26 cellular contexts compared by ENCODE assay signal in the genomic region with DNA sequence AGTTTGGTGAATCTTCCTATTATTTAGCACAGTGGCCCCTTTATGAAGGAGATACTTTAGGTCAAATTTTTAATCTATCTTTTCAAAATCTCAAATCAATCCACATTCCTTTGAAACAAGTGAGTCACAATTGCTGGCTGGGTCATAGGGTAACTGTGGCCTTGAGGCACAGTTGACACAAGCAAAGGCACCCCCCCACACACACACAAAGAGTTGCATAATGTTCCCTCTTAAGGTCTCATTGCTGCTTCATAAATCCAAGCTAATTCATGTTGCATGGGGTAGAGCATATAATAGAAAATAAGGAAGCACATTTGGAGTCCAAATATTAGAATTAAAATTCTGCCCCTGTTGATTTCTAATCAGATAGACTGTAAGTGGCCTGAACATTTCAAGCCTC.
DNase-seq lines count a peak whose midpoint lies in the region; ATAC-seq and TF ChIP-seq lines count a peak whose summit lies in the region.
"Had no signal": no experiment of that assay in that cellular context is flagged by ENCODE, and none has a peak within 500 bp of the region (broad histone marks: within the 10 kb centered on the region; RNA-seq: fewer than 3 reads in every experiment).

No MANE protein-coding gene starts in this region.

- H3K27me3 ChIP-seq in PC-3 (ENCODE audit: low read length), result no peaks in the 10 kb centered on the region
- no peaks in the 10 kb centered on the region for H3K27me3 ChIP-seq in endodermal cell (ENCODE audit: control insufficient read depth, insufficient read depth, low read length, poor library complexity, severe bottlenecking)
- H3K27me3 ChIP-seq in lower lobe of right lung (ENCODE audit: low read depth), result no peaks in the 10 kb centered on the region
- H3K27me3 ChIP-seq: cardiac muscle cell, thyroid gland had no signal

- intact Hi-C loops in Calu3 (cut with micrococcal nuclease; ENCODE audit: unreplicated experiment), result no loop called here
- intact Hi-C loops in PC-3 (cut with micrococcal nuclease), result no loop called here
- intact Hi-C loops in lower lobe of right lung (cut with DNase I), result no loop called here
- intact Hi-C loops in left cardiac atrium (cut with DNase I), result no loop called here

- H3K9me2 ChIP-seq in PC-3 (replicated peaks; ENCODE audit: low read length), result no peaks in the 10 kb centered on the region

- H3K36me3 Mint-ChIP-seq in Calu3 (ENCODE audit: insufficient read depth, unreplicated experiment) (no peaks in the 10 kb centered on the region), endodermal cell (ENCODE audit: low read depth) (no peaks in the 10 kb centered on the region)
- H3K36me3 Mint-ChIP-seq: CD14-positive monocyte, mesothelial cell of epicardium, natural killer cell had no signal

- DNase-seq in Calu3 (peak; percentile 3), PC-3 (peak; percentile 44), endodermal cell (peak; percentile 3), lower lobe of right lung (peak; percentile 41), left cardiac atrium (no peak), globus pallidus (ENCODE audit: low spot score) (no peak), SHP77 (lab: John Stamatoyannopoulos, UW) (no peak), NCI-H82 (lab: John Stamatoyannopoulos, UW) (no peak)
- DNase-seq: activated CD4-positive, alpha-beta T cell treated with anti-CD3 and anti-CD28 coated beads, Interleukin-2, amount 50 U/mL, for 1 hour; activated CD8-positive, alpha-beta memory T cell treated with anti-CD3 and anti-CD28 coated beads, Interleukin-2, amount 50 U/mL, for 4 hours; activated effector memory CD4-positive, alpha-beta T cell treated with Interleukin-2 at 50 U/mL for 16 hours; activated naive CD8-positive, alpha-beta T cell treated with anti-CD3 and anti-CD28 coated beads, Interleukin-2, amount 50 U/mL, for 24 hours; H9; kidney glomerular epithelial cell; natural killer cell; NCI-H1092 treated with DMSO at 0.1 percent for 48 hours; NCI-H2029; NCI-H446; Right ventricle myocardium superior; stimulated activated naive CD4-positive, alpha-beta T cell; T-helper 1 cell; thyroid gland had no signal

- H3F3A ChIP-seq in PC-3 (ENCODE audit: low read length, unreplicated experiment), result no peaks in the 10 kb centered on the region

- H3K9ac ChIP-seq in PC-3 (ENCODE audit: low read length) (no peak overlapping the region), endodermal cell (ENCODE audit: extremely low read depth, low read length, poor library complexity, severe bottlenecking) (no peak overlapping the region)

- H3K27ac Mint-ChIP-seq in Calu3 (ENCODE audit: unreplicated experiment) (no peak overlapping the region), endodermal cell (no peak overlapping the region)
- H3K27ac Mint-ChIP-seq: activated naive CD8-positive, alpha-beta T cell treated with anti-CD3 and anti-CD28 coated beads, Interleukin-2, amount 50 U/mL, for 24 hours; CD14-positive monocyte; mesothelial cell of epicardium; natural killer cell had no signal

- H3K9me3 ChIP-seq in PC-3 (ENCODE audit: low read length) (no peaks in the 10 kb centered on the region), endodermal cell (ENCODE audit: control insufficient read depth, low read length) (no peaks in the 10 kb centered on the region), lower lobe of right lung (no peaks in the 10 kb centered on the region)
- H3K9me3 ChIP-seq: thyroid gland had no signal

- H3K79me2 ChIP-seq in PC-3 (ENCODE audit: low read length), result no peaks in the 10 kb centered on the region

- H3K4me1 Mint-ChIP-seq in Calu3 (ENCODE audit: low read depth, unreplicated experiment) (no peaks in the 10 kb centered on the region), endodermal cell (peaks cover 27% of the 10 kb centered on the region)
- H3K4me1 Mint-ChIP-seq: mesothelial cell of epicardium had no signal

- H3K27ac ChIP-seq in PC-3 (ENCODE audit: low read length) (no peak overlapping the region), endodermal cell (ENCODE audit: low read depth, low read length) (no peak overlapping the region), lower lobe of right lung (no peak overlapping the region)
- H3K27ac ChIP-seq: cardiac muscle cell, thyroid gland had no signal

- CTCF ChIA-PET in Calu3 (lab: Charles Lee), result no interaction called here
- CTCF ChIA-PET in PC-3 (lab: Charles Lee), result no interaction called here

- H3K4me3 ChIP-seq in PC-3 (ENCODE audit: low read length), result no peak overlapping the region
- no peak overlapping the region for H3K4me3 ChIP-seq in endodermal cell (ENCODE audit: low read length)
- no peak overlapping the region for H3K4me3 ChIP-seq in lower lobe of right lung
- H3K4me3 ChIP-seq: cardiac muscle cell, skin epidermis, thyroid gland had no signal

- H3K4me2 ChIP-seq in PC-3 (ENCODE audit: low read length), result no peak overlapping the region

- no peaks in the 10 kb centered on the region for H4K20me1 ChIP-seq in PC-3 (ENCODE audit: low read length)

- no peaks in the 10 kb centered on the region for H3K27me3 Mint-ChIP-seq in Calu3 (ENCODE audit: unreplicated experiment)
- H3K27me3 Mint-ChIP-seq in endodermal cell (ENCODE audit: insufficient read depth), result peaks cover 13% of the 10 kb centered on the region
- H3K27me3 Mint-ChIP-seq: activated naive CD8-positive, alpha-beta T cell treated with anti-CD3 and anti-CD28 coated beads, Interleukin-2, amount 50 U/mL, for 24 hours had no signal

- BruUV-seq in Calu3 (replicated peaks; lab: Mats Ljungman, UMichigan), result no TSS peak
- no TSS peak for BruUV-seq in PC-3 (replicated peaks; lab: Mats Ljungman, UMichigan)

- H3K4me1 ChIP-seq in PC-3 (ENCODE audit: insufficient read depth, low read length), result peaks cover 16% of the 10 kb centered on the region
- peaks cover 20% of the 10 kb centered on the region for H3K4me1 ChIP-seq in endodermal cell (ENCODE audit: control insufficient read depth, insufficient read depth, low read length)
- peaks cover 2% of the 10 kb centered on the region for H3K4me1 ChIP-seq in lower lobe of right lung

- H3K4me3 Mint-ChIP-seq in Calu3 (ENCODE audit: low read depth, unreplicated experiment) (no peak overlapping the region), endodermal cell (no peak overlapping the region)
- H3K4me3 Mint-ChIP-seq: activated naive CD8-positive, alpha-beta T cell treated with anti-CD3 and anti-CD28 coated beads, Interleukin-2, amount 50 U/mL, for 24 hours; CD14-positive monocyte; H9; mesothelial cell of epicardium; natural killer cell had no signal

- POLR2A ChIA-PET in PC-3 (lab: Charles Lee; ENCODE audit: unreplicated experiment), result no interaction called here

- no peak overlapping the region for H2AFZ ChIP-seq in PC-3 (ENCODE audit: low read length)

- H3K9me3 Mint-ChIP-seq in Calu3 (ENCODE audit: low read depth, unreplicated experiment) (no peaks in the 10 kb centered on the region), endodermal cell (no peaks in the 10 kb centered on the region)
- H3K9me3 Mint-ChIP-seq: activated naive CD8-positive, alpha-beta T cell treated with anti-CD3 and anti-CD28 coated beads, Interleukin-2, amount 50 U/mL, for 24 hours; H9; mesothelial cell of epicardium; natural killer cell had no signal

- no peaks in the 10 kb centered on the region for H3K36me3 ChIP-seq in PC-3 (ENCODE audit: low read depth, low read length)
- H3K36me3 ChIP-seq in endodermal cell (ENCODE audit: control insufficient read depth, insufficient read depth, low read length), result no peaks in the 10 kb centered on the region
- no peaks in the 10 kb centered on the region for H3K36me3 ChIP-seq in lower lobe of right lung
- H3K36me3 ChIP-seq: cardiac muscle cell, thyroid gland had no signal

- ATAC-seq in PC-3, result no peak
- ATAC-seq in lower lobe of right lung, result peak in 1 of 2 donors; percentile 45
- ATAC-seq in left cardiac atrium, result no peak
- ATAC-seq: activated naive CD8-positive, alpha-beta T cell treated with anti-CD3 and anti-CD28 coated beads, Interleukin-2, amount 50 U/mL, for 24 hours; natural killer cell had no signal

- TF ChIP-seq CTCF in Calu3 (IDR thresholded peaks at IDR 0.05; ENCODE audit: unreplicated experiment), result no peak
- no peak for TF ChIP-seq CTCF in PC-3 (conservative IDR thresholded peaks at IDR 0.05; ENCODE audit: low read depth, low read length)
- no peak for TF ChIP-seq CTCF in endodermal cell (conservative IDR thresholded peaks at IDR 0.05)
- TF ChIP-seq CTCF in lower lobe of right lung (IDR thresholded peaks at IDR 0.05), result no peak

Comparison
In these comparisons a context has a peak if more than half of its experiments do, and no peak if none do; other contexts are left out.
1. DNase-seq: peak in Calu3 (single experiment), PC-3 (single experiment), endodermal cell (single experiment) and lower lobe of right lung (single experiment); none in left cardiac atrium (single experiment), globus pallidus (single experiment), SHP77 (0 of 2) and NCI-H82 (single experiment).